ENCODE assay signal across 9 cellular contexts in the genomic region with DNA sequence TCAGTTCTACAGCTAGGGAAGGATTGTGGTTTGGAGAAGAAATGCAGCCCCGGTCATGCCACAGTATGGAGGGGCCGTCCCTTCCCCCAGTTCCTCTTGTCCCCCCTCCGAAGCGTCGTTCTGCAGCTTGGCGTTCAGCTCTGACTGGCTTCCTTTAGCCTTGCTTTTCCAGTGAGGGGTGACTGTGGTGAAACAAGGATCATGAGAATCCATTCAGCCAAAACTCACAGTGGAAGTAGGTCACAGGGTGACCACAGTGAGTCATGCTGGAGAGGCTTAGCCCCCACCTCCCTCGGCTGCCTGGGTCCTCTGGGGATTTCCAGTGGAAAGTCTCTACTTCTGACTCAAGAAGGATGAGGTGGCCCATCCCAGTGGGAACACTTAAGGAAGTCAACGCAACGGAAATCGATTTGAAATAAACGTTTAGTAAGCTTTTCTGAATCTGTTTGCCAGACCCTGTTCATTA. TPM values are rescaled to one million over a fixed set of nuclear protein-coding genes. Genes with fewer than 3 reads are reported as not detected.
DNase-seq lines count a peak whose midpoint lies in the region; ATAC-seq, FAIRE-seq and TF ChIP-seq lines count a peak whose summit lies in the region.
"Had no signal": no experiment of that assay in that cellular context is flagged by ENCODE, and none has a peak within 500 bp of the region (broad histone marks: within the 10 kb centered on the region; RNA-seq: fewer than 3 reads in every experiment).

No MANE protein-coding gene starts in this region.

- H3K36me3 ChIP-seq in adrenal gland (replicated peaks in 1 of 2) (no peaks in the 10 kb centered on the region), SJCRH30 (no peaks in the 10 kb centered on the region)

- peak overlapping the region; percentile 27 to 56 for H3K4me3 Mint-ChIP-seq in stimulated activated naive CD8-positive, alpha-beta T cell treated with anti-CD3 and anti-CD28 coated beads, Interleukin-15, amount 100 ng/mL, for 72 hours

- peak overlapping the region in 1 of 2 donors; percentile 8 for H3K27ac Mint-ChIP-seq in stimulated activated naive CD8-positive, alpha-beta T cell treated with anti-CD3 and anti-CD28 coated beads, Interleukin-15, amount 100 ng/mL, for 72 hours

- H3K27me3 ChIP-seq in adrenal gland (no peaks in the 10 kb centered on the region), SJCRH30 (no peaks in the 10 kb centered on the region)

- TF ChIP-seq POLR2A in adrenal gland (IDR thresholded peaks at IDR 0.05) (no peak), GM12892 (IDR thresholded peaks at IDR 0.05; ENCODE audit: low read depth, low read length) (no peak)

- peaks cover 83% of the 10 kb centered on the region for H3K4me1 Mint-ChIP-seq in stimulated activated naive CD8-positive, alpha-beta T cell treated with anti-CD3 and anti-CD28 coated beads, Interleukin-15, amount 100 ng/mL, for 72 hours

- ATAC-seq in stimulated activated naive CD8-positive, alpha-beta T cell treated with anti-CD3 and anti-CD28 coated beads, Interleukin-15, amount 100 ng/mL, for 72 hours: peak; percentile 64
- no peak for ATAC-seq in GM18502 (IDR thresholded peaks at IDR 0.05; ENCODE audit: poor library complexity, unreplicated experiment)
- ATAC-seq in GM21737 (IDR thresholded peaks at IDR 0.05; ENCODE audit: unreplicated experiment): no peak

- H3K4me3 ChIP-seq in adrenal gland (no peak overlapping the region), SJCRH30 (no peak overlapping the region)

- H3K9me3 ChIP-seq in adrenal gland (replicated peaks in 1 of 3): no peaks in the 10 kb centered on the region
- peaks cover 8% of the 10 kb centered on the region for H3K9me3 ChIP-seq in SJCRH30 (replicated peaks)

- H3K27me3 Mint-ChIP-seq in stimulated activated naive CD8-positive, alpha-beta T cell treated with anti-CD3 and anti-CD28 coated beads, Interleukin-15, amount 100 ng/mL, for 72 hours: no peaks in the 10 kb centered on the region

- DNase-seq in HT1080 (ENCODE audit: low read depth): peak; percentile 89
- DNase-seq in adrenal gland: peak in 6 of 7 donors; percentile 62 to 83 (median 76)
- peak; percentile 90 for DNase-seq in kidney glomerular epithelial cell (lab: John Stamatoyannopoulos, UW)
- peak; percentile 34 to 65 for DNase-seq in stimulated activated naive CD8-positive, alpha-beta T cell treated with anti-CD3 and anti-CD28 coated beads, Interleukin-15, amount 100 ng/mL, for 72 hours
- no peak for DNase-seq in GM12892 (ENCODE audit: insufficient read length)
- no peak for DNase-seq in SJCRH30

- no peak for FAIRE-seq in GM12892 (lab: Jason Lieb, UNC)

- H3K4me1 ChIP-seq in adrenal gland (replicated peaks in 1 of 2): peaks cover 8 to 13% of the 10 kb centered on the region in 2 donors
- H3K4me1 ChIP-seq in SJCRH30: no peaks in the 10 kb centered on the region

- intact Hi-C loops in adrenal gland (cut with DNase I): no loop called here

- TF ChIP-seq CTCF in adrenal gland (IDR thresholded peaks at IDR 0.05): no peak

- 30 to 50% (median 44%) methylated on average over 11 of the region's 11 CpGs for WGBS in adrenal gland, 4 donors

- peaks cover 3 to 11% of the 10 kb centered on the region in 2 donors for H3K9me3 Mint-ChIP-seq in stimulated activated naive CD8-positive, alpha-beta T cell treated with anti-CD3 and anti-CD28 coated beads, Interleukin-15, amount 100 ng/mL, for 72 hours

- peak overlapping the region in 4 of 5 donors; percentile 46 to 89 (median 68) for H3K27ac ChIP-seq in adrenal gland
- H3K27ac ChIP-seq in SJCRH30: no peak overlapping the region

RNA-seq across cellular contexts. Expression of a gene that starts 37.3 kb away (rescaled TPM):
- total RNA-seq in HT1080 (2014; rRNA removed; shearing (Covaris generic)): 58.8 and 62.8 TPM in 2 replicates
- 47.4 and 49.6 TPM in 2 replicates for polyA plus RNA-seq in HT1080 (2015; cell fraction: cytosol; rRNA removed)
- 162 and 171 TPM in 2 replicates for polyA plus RNA-seq in HT1080 (2015; cell fraction: nucleus; rRNA removed)
- total RNA-seq in adrenal gland: 100 to 1,000 TPM in 7 of 8 donors, 10 to 100 TPM in 1; 80.3 to 335 (median 181) TPM
- 100 to 1,000 TPM in 2 of 3 donors, 10 to 100 TPM in 1; 19.0 to 543 (median 246) TPM for polyA plus RNA-seq in adrenal gland
- polyA plus RNA-seq in GM12892 (2012; ENCODE audit: missing spikeins): 0.28 TPM
- total RNA-seq in SJCRH30 (2014; rRNA removed; shearing (Covaris generic)): 1.1 TPM in 2 replicates
- polyA plus RNA-seq: neural cell had no signal

Comparison
In these comparisons a context has a peak if more than half of its experiments do, and no peak if none do; other contexts are left out.
1. DNase-seq: peak in HT1080 (single experiment), adrenal gland (6 of 7), kidney glomerular epithelial cell (single experiment) and stimulated activated naive CD8-positive, alpha-beta T cell treated with anti-CD3 and anti-CD28 coated beads, Interleukin-15, amount 100 ng/mL, for 72 hours (2 of 2); none in GM12892 (single experiment) and SJCRH30 (0 of 2).
2. RNA of a gene that starts 37.3 kb away (total RNA-seq): 80.3 to 335 TPM in adrenal gland and 58.8 to 62.8 TPM in HT1080; 1.1 TPM in SJCRH30; every median in the first group is over 10 times any median in the second.